9 cellular contexts compared by ENCODE assay signal in genomic region chr19:18007939-18008673, GRCh38. TPM values are rescaled to one million over a fixed set of nuclear protein-coding genes. Genes with fewer than 3 reads are reported as not detected.
DNase-seq lines count a peak whose midpoint lies in the region; ATAC-seq, FAIRE-seq and TF ChIP-seq lines count a peak whose summit lies in the region.
"Had no signal": no experiment of that assay in that cellular context is flagged by ENCODE, and none has a peak within 500 bp of the region (broad histone marks: within the 10 kb centered on the region; RNA-seq: fewer than 3 reads in every experiment).

ARRDC2 (plus strand) TSS chr19:18008170; CDS start chr19:18008311, 141 bp downstream.

- H3K4me3 ChIP-seq in CD8-positive, alpha-beta T cell (ENCODE audit: low read depth, low read length): peak within 1 kb of the TSS; percentile 61
- peak within 1 kb of the TSS; percentile 40 for H3K4me3 ChIP-seq in kidney epithelial cell (ENCODE audit: low read depth, low read length)

- DNase-seq in CD8-positive, alpha-beta T cell: peak; percentile 79 to 93 (median 86)
- DNase-seq in H54 (ENCODE audit: insufficient read length, low spot score) (peak; percentile 97), NCI-H2081 treated with DMSO at 0.1 percent for 48 hours (lab: John Stamatoyannopoulos, UW) (peak; percentile 53), chondrocyte (ENCODE audit: low spot score) (no peak), kidney epithelial cell (ENCODE audit: low read depth) (no peak)
- DNase-seq in activated CD4-positive, alpha-beta T cell treated with anti-CD3 and anti-CD28 coated beads for 4 hours: peak; percentile 86 to 88
- DNase-seq in stimulated activated CD4-positive, alpha-beta T cell treated with anti-CD3 and anti-CD28 coated beads, Interleukin-12 subunit alpha, Interleukin-12 subunit beta, amount 100 ng/mL, for 48 hours (ENCODE audit: low read depth in 2 of 3, low spot score in 1 of 3): peak; percentile 70 to 83 (median 83)

- peak; percentile 81 for ATAC-seq in CD8-positive, alpha-beta T cell
- ATAC-seq in HG02973 (IDR thresholded peaks at IDR 0.05; ENCODE audit: unreplicated experiment): no peak

- peaks cover 32% of the 10 kb centered on the region for H3K36me3 ChIP-seq in CD8-positive, alpha-beta T cell (ENCODE audit: insufficient read depth, low read length)
- peaks cover 2% of the 10 kb centered on the region for H3K36me3 ChIP-seq in kidney epithelial cell (ENCODE audit: control insufficient read depth, insufficient read depth, low read length)

- CTCF ChIA-PET in CD8-positive, alpha-beta T cell (lab: Charles Lee): interaction anchor here (0.6 to 11.4 kb wide), 24 partner anchors 8 to 309 kb away, joined by 3 to 256 read pairs (median 6); partner anchors contain the start of gene IL12RB1

- H3K27ac ChIP-seq in CD8-positive, alpha-beta T cell (ENCODE audit: low read depth, low read length): peak within 1 kb of the TSS; percentile 72

- no peaks in the 10 kb centered on the region for H3K9me3 ChIP-seq in CD8-positive, alpha-beta T cell (ENCODE audit: low read length)

- TF ChIP-seq POLR2A in H54 (IDR thresholded peaks at IDR 0.05; ENCODE audit: low read depth, low read length): peak; percentile 41

- intact Hi-C loops in CD8-positive, alpha-beta T cell (cut with DNase I, micrococcal nuclease): loop anchor here (1.0 to 10.0 kb wide), 10 partner anchors 15 to 287 kb away; partner anchors contain the start of gene RAB3A (in 1 of the 2)

- peak within 1 kb of the TSS; percentile 88 for H3K4me3 Mint-ChIP-seq in CD8-positive, alpha-beta T cell
- peak within 1 kb of the TSS; percentile 94 for H3K4me3 Mint-ChIP-seq in chondrocyte (ENCODE audit: unreplicated experiment)

- no peaks in the 10 kb centered on the region for H3K27me3 Mint-ChIP-seq in CD8-positive, alpha-beta T cell (ENCODE audit: low read depth)
- H3K27me3 Mint-ChIP-seq in chondrocyte (ENCODE audit: low read depth): no peaks in the 10 kb centered on the region

- POLR2A ChIA-PET in CD8-positive, alpha-beta T cell (lab: Charles Lee): interaction anchor here (0.6 to 4.7 kb wide), 15 partner anchors 10 to 157 kb away, joined by 3 to 40 read pairs (median 5); partner anchors contain the start of genes CCDC124, IL12RB1 and PIK3R2

- no peak for TF ChIP-seq CTCF in CD8-positive, alpha-beta T cell (IDR thresholded peaks at IDR 0.05)
- TF ChIP-seq CTCF in chondrocyte (IDR thresholded peaks at IDR 0.05): no peak
- no peak for TF ChIP-seq CTCF in kidney epithelial cell (IDR thresholded peaks at IDR 0.05; ENCODE audit: insufficient read depth, low read length, poor library complexity, severe bottlenecking)

- H3K4me1 ChIP-seq in CD8-positive, alpha-beta T cell (ENCODE audit: insufficient read depth, low read length): peaks cover 40% of the 10 kb centered on the region

- H3K9me3 Mint-ChIP-seq in CD8-positive, alpha-beta T cell: no peaks in the 10 kb centered on the region
- no peaks in the 10 kb centered on the region for H3K9me3 Mint-ChIP-seq in chondrocyte (ENCODE audit: low read depth)

- H3K36me3 Mint-ChIP-seq in CD8-positive, alpha-beta T cell: peaks cover 51% of the 10 kb centered on the region
- peaks cover 7% of the 10 kb centered on the region for H3K36me3 Mint-ChIP-seq in chondrocyte (ENCODE audit: low read depth)

- peak within 1 kb of the TSS; percentile 91 for H3K27ac Mint-ChIP-seq in CD8-positive, alpha-beta T cell
- peak within 1 kb of the TSS; percentile 99 for H3K27ac Mint-ChIP-seq in chondrocyte (ENCODE audit: unreplicated experiment)

- H3K27me3 ChIP-seq in CD8-positive, alpha-beta T cell (ENCODE audit: insufficient read depth, low read length): no peaks in the 10 kb centered on the region
- H3K27me3 ChIP-seq in kidney epithelial cell (ENCODE audit: control insufficient read depth, insufficient read depth, low read length): no peaks in the 10 kb centered on the region

- no peak for FAIRE-seq in H54 (lab: Jason Lieb, UNC)
- FAIRE-seq: TTC549 had no signal

- H3K4me1 Mint-ChIP-seq in CD8-positive, alpha-beta T cell (ENCODE audit: low read depth): peaks cover 38% of the 10 kb centered on the region
- peaks cover 21% of the 10 kb centered on the region for H3K4me1 Mint-ChIP-seq in chondrocyte (ENCODE audit: low read depth)

RNA-seq across cellular contexts. Expression of gene ARRDC2, which starts in this region (rescaled TPM):
- total RNA-seq in CD8-positive, alpha-beta T cell: 100 to 1,000 TPM; 288 to 303 TPM
- 12.2 to 19.8 TPM (median 17.8 TPM) in 3 replicates for total RNA-seq in chondrocyte
- 8.4 and 12.5 TPM in 2 replicates for total RNA-seq in kidney epithelial cell

Comparison
In these comparisons a context has a peak if more than half of its experiments do, and no peak if none do; other contexts are left out.
1. RNA of gene ARRDC2 (total RNA-seq): 288 to 303 TPM in CD8-positive, alpha-beta T cell; 12.2 to 19.8 TPM in chondrocyte and 8.4 to 12.5 TPM in kidney epithelial cell; every median in the first group is over 10 times any median in the second.
2. DNase-seq: peak in CD8-positive, alpha-beta T cell (7 of 7), H54 (single experiment), NCI-H2081 treated with DMSO at 0.1 percent for 48 hours (single experiment), activated CD4-positive, alpha-beta T cell treated with anti-CD3 and anti-CD28 coated beads for 4 hours (2 of 2) and stimulated activated CD4-positive, alpha-beta T cell treated with anti-CD3 and anti-CD28 coated beads, Interleukin-12 subunit alpha, Interleukin-12 subunit beta, amount 100 ng/mL, for 48 hours (3 of 3); none in chondrocyte (single experiment) and kidney epithelial cell (single experiment).